ENCODE assay signal across 12 cellular contexts in the genomic region with DNA sequence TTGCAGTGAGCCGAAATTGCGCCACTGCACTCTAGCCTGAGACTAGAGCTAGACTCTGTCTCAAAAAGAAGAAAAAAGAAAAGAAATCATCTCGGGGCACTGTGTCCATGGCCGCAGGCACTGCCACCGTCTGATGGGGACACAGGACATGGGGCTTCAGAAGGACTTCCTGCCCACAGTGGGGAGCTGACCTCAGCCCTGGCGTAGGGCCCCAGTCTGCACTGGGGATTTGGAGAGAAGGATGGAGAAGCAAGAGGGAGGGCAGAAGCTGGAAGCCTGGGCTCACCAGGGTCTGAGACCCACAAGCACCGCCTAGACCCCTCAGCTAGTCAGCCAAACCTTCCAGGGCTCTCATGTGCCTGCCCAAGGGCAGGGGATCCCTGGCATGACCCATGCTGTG. TPM values are rescaled to one million over a fixed set of nuclear protein-coding genes. Genes with fewer than 3 reads are reported as not detected.
A peak's percentile ranks its signal among the peaks of the same experiment; 100 is the strongest.
DNase-seq lines count a peak whose midpoint lies in the region; ATAC-seq, FAIRE-seq and TF ChIP-seq lines count a peak whose summit lies in the region.
"Had no signal": no experiment of that assay in that cellular context is flagged by ENCODE, and none has a peak within 500 bp of the region (broad histone marks: within the 10 kb centered on the region; RNA-seq: fewer than 3 reads in every experiment).

No MANE protein-coding gene starts in this region.

- no peak overlapping the region for H3K23ac ChIP-seq in IMR-90 (ENCODE audit: low read depth, low read length)

- H2AK5ac ChIP-seq in IMR-90 (ENCODE audit: low read depth, low read length), result no peak overlapping the region

- H3K27ac Mint-ChIP-seq in type B pancreatic cell (no peak overlapping the region), Calu3 (ENCODE audit: unreplicated experiment) (no peak overlapping the region)
- H3K27ac Mint-ChIP-seq: CD14-positive monocyte; CD8-positive, alpha-beta T cell had no signal

- H4K5ac ChIP-seq in IMR-90 (ENCODE audit: low read depth, low read length), result no peak overlapping the region

- BruUV-seq in IMR-90 (replicated peaks; lab: Mats Ljungman, UMichigan), result no TSS peak
- no TSS peak for BruUV-seq in Calu3 (replicated peaks; lab: Mats Ljungman, UMichigan)
- no TSS peak for BruUV-seq in mammary epithelial cell (replicated peaks; lab: Mats Ljungman, UMichigan)

- no peak for TF ChIP-seq CTCF in IMR-90 (conservative IDR thresholded peaks at IDR 0.05; ENCODE audit: low read depth, low read length)
- no peak for TF ChIP-seq CTCF in kidney (IDR thresholded peaks at IDR 0.05; ENCODE audit: borderline replicate concordance, extremely low read depth, insufficient read depth)
- TF ChIP-seq CTCF in type B pancreatic cell (conservative IDR thresholded peaks at IDR 0.05), result no peak
- no peak for TF ChIP-seq CTCF in Calu3 (IDR thresholded peaks at IDR 0.05; ENCODE audit: unreplicated experiment)
- no peak for TF ChIP-seq CTCF in mammary epithelial cell (conservative IDR thresholded peaks at IDR 0.05 in 1 of 2, IDR thresholded peaks at IDR 0.05 in 1 of 2; ENCODE audit: extremely low read depth in 1 of 2, insufficient read depth in 1 of 2, low read depth in 1 of 2, low read length in 2 of 2)

- H4K91ac ChIP-seq in IMR-90 (ENCODE audit: insufficient read depth, low read depth, low read length), result no peak overlapping the region

- no peaks in the 10 kb centered on the region for H3K79me1 ChIP-seq in IMR-90 (ENCODE audit: low read depth in 1 of 2, low read length in 2 of 2)

- no peak overlapping the region for H2BK120ac ChIP-seq in IMR-90 (ENCODE audit: low read depth, low read length)

- no peaks in the 10 kb centered on the region for H3K36me3 Mint-ChIP-seq in type B pancreatic cell
- no peaks in the 10 kb centered on the region for H3K36me3 Mint-ChIP-seq in Calu3 (ENCODE audit: insufficient read depth, unreplicated experiment)
- H3K36me3 Mint-ChIP-seq: CD14-positive monocyte; CD8-positive, alpha-beta T cell had no signal

- H2AFZ ChIP-seq in IMR-90 (replicated peaks; ENCODE audit: low read length, poor library complexity), result peak overlapping the region; percentile 32
- H2AFZ ChIP-seq in mammary epithelial cell (ENCODE audit: low read depth, low read length), result no peak overlapping the region

- no peak overlapping the region for H3K4me3 Mint-ChIP-seq in type B pancreatic cell
- no peak overlapping the region for H3K4me3 Mint-ChIP-seq in Calu3 (ENCODE audit: low read depth, unreplicated experiment)
- H3K4me3 Mint-ChIP-seq: CD8-positive, alpha-beta T cell had no signal

- H3K56ac ChIP-seq in IMR-90 (ENCODE audit: extremely low read depth, insufficient read depth, low read length), result no peak overlapping the region

- DNase-seq in IMR-90 (no peak), kidney (peak; percentile 43), mesenteric fat pad (ENCODE audit: low spot score) (peak; percentile 82), type B pancreatic cell (ENCODE audit: extremely low spot score, unreplicated experiment) (peak; percentile 55), OCI-M1 (lab: John Stamatoyannopoulos, UW) (no peak), Calu3 (no peak), mammary epithelial cell (no peak)

- no peaks in the 10 kb centered on the region for H4K20me1 ChIP-seq in IMR-90 (ENCODE audit: insufficient read depth, low read length)
- H4K20me1 ChIP-seq in mammary epithelial cell (ENCODE audit: insufficient read depth, low read length), result no peaks in the 10 kb centered on the region

- no peak for TF ChIP-seq POLR2A in IMR-90 (IDR thresholded peaks at IDR 0.05; ENCODE audit: low read depth, low read length)

- 91% methylated on average over 3 of the region's 7 CpGs; no CpG with 5 or more reads in 1 of the 2 experiments for WGBS in IMR-90 (ENCODE audit: extremely low coverage in 2 of 2, insufficient read length in 1 of 2), 2 experiments
- WGBS in mammary epithelial cell (ENCODE audit: low coverage, missing lambda C conversion rate), result 97% methylated on average over 4 of the region's 7 CpGs

- H3K27ac ChIP-seq in IMR-90 (ENCODE audit: insufficient read depth, low read length) (no peak overlapping the region), kidney (ENCODE audit: low read depth in 2 of 2, low read length in 2 of 2) (no peak overlapping the region), mammary epithelial cell (ENCODE audit: insufficient read depth, low read depth, low read length) (no peak overlapping the region)

- no peak for TF ChIP-seq RAD21 in IMR-90 (IDR thresholded peaks at IDR 0.05; ENCODE audit: low read length)

- H3K9ac ChIP-seq in IMR-90 (ENCODE audit: low read depth, low read length), result no peak overlapping the region
- H3K9ac ChIP-seq in kidney (ENCODE audit: low read length in 2 of 2), result no peak overlapping the region
- no peak overlapping the region for H3K9ac ChIP-seq in mammary epithelial cell (ENCODE audit: insufficient read depth, low read length)

- H3K27me3 ChIP-seq in IMR-90 (ENCODE audit: control insufficient read depth, insufficient read depth, low read length) (peaks cover 7% of the 10 kb centered on the region), mammary epithelial cell (ENCODE audit: insufficient read depth, low read length) (no peaks in the 10 kb centered on the region)

- H3K4me1 ChIP-seq in IMR-90 (ENCODE audit: control insufficient read depth, insufficient read depth, low read length), result peaks cover 5% of the 10 kb centered on the region; the same call in 1 of the 2 replicates
- H3K4me1 ChIP-seq in kidney (ENCODE audit: control insufficient read depth in 1 of 2, insufficient read depth in 1 of 2, low read depth in 1 of 2, low read length in 2 of 2), result peaks cover 0 to 10% of the 10 kb centered on the region in 2 donors
- peaks cover 13% of the 10 kb centered on the region for H3K4me1 ChIP-seq in mammary epithelial cell (ENCODE audit: insufficient read depth, low read length)
- H3K4me1 ChIP-seq: HAP-1 had no signal

- H3K27me3 Mint-ChIP-seq in type B pancreatic cell (peaks cover 4% of the 10 kb centered on the region), Calu3 (ENCODE audit: unreplicated experiment) (peaks cover 53% of the 10 kb centered on the region)

- no peak overlapping the region for H2BK20ac ChIP-seq in IMR-90 (ENCODE audit: low read depth, low read length)

- intact Hi-C loops in IMR-90 (cut with micrococcal nuclease) (no loop called here), kidney (cut with DNase I) (no loop called here), Calu3 (cut with micrococcal nuclease; ENCODE audit: unreplicated experiment) (no loop called here), mammary epithelial cell (cut with micrococcal nuclease) (loop anchor here (10.0 kb wide), 1 partner anchor 353 kb away; no protein-coding TSS in a partner anchor)

- H3K9me3 ChIP-seq in IMR-90 (ENCODE audit: control insufficient read depth, insufficient read depth, low read length) (no peaks in the 10 kb centered on the region), kidney (ENCODE audit: control insufficient read depth in 1 of 2, low read length in 2 of 2) (no peaks in the 10 kb centered on the region), mammary epithelial cell (replicated peaks; ENCODE audit: insufficient read depth, low read length) (no peaks in the 10 kb centered on the region)
- H3K9me3 ChIP-seq: HAP-1 had no signal

- H3K14ac ChIP-seq in IMR-90 (replicated peaks; ENCODE audit: low read depth, low read length), result no peak overlapping the region

- H2BK5ac ChIP-seq in IMR-90 (ENCODE audit: low read depth, low read length, poor library complexity, severe bottlenecking), result no peak overlapping the region

- no peak overlapping the region for H3K4me3 ChIP-seq in IMR-90 (ENCODE audit: insufficient read depth, low read depth, low read length)
- H3K4me3 ChIP-seq in kidney (ENCODE audit: low read length in 2 of 2), result no peak overlapping the region
- no peak overlapping the region for H3K4me3 ChIP-seq in mammary epithelial cell (replicated peaks in 1 of 3; ENCODE audit: insufficient read depth in 1 of 3, low read depth in 2 of 3, low read length in 3 of 3)
- H3K4me3 ChIP-seq: HAP-1 had no signal

- H2BK15ac ChIP-seq in IMR-90 (ENCODE audit: low read depth, low read length), result no peak overlapping the region

- no peak overlapping the region for H3K4ac ChIP-seq in IMR-90 (ENCODE audit: low read depth, low read length)

- no peaks in the 10 kb centered on the region for H3K36me3 ChIP-seq in IMR-90 (ENCODE audit: control insufficient read depth, insufficient read depth, low read length)
- no peaks in the 10 kb centered on the region for H3K36me3 ChIP-seq in kidney (ENCODE audit: control insufficient read depth in 1 of 2, insufficient read depth in 2 of 2, low read length in 2 of 2)
- no peaks in the 10 kb centered on the region for H3K36me3 ChIP-seq in mammary epithelial cell (ENCODE audit: insufficient read depth, low read length)
- H3K36me3 ChIP-seq: HAP-1 had no signal

- no peak for ATAC-seq in IMR-90 (ENCODE audit: low read depth)

- H3K9me3 Mint-ChIP-seq in type B pancreatic cell (no peaks in the 10 kb centered on the region), Calu3 (ENCODE audit: low read depth, unreplicated experiment) (no peaks in the 10 kb centered on the region)
- H3K9me3 Mint-ChIP-seq: CD8-positive, alpha-beta T cell had no signal

- H3K79me2 ChIP-seq in mammary epithelial cell (ENCODE audit: insufficient read depth, low read length), result no peaks in the 10 kb centered on the region

- FAIRE-seq in kidney (lab: Jason Lieb, UNC), result no peak
- FAIRE-seq: A204.1, HTR-8/SVneo had no signal

- peaks cover 4% of the 10 kb centered on the region; the same call in 1 of the 2 replicates for H3K9me1 ChIP-seq in IMR-90 (ENCODE audit: insufficient read depth, low read length)

- dilution Hi-C loops in IMR-90 (cut with HindIII; ENCODE audit: low sequenced_read_pairs, unreplicated experiment), result no loop called here
- dilution Hi-C loops in mammary epithelial cell (cut with HindIII; ENCODE audit: low sequenced_read_pairs), result no loop called here

- H2AK9ac ChIP-seq in IMR-90 (replicated peaks; ENCODE audit: low read depth, low read length, poor library complexity), result peak overlapping the region; percentile 42

- POLR2A ChIA-PET in IMR-90 (lab: Charles Lee; ENCODE audit: unreplicated experiment), result no interaction called here

- CTCF ChIA-PET in IMR-90 (lab: Yijun Ruan, JAX), result interaction anchor here (0.7 to 1.7 kb wide), 3 partner anchors 22 to 251 kb away, joined by 3 to 4 read pairs (median 3); no protein-coding TSS in a partner anchor
- CTCF ChIA-PET in Calu3 (lab: Charles Lee), result interaction anchor here (0.9 to 1.6 kb wide), 5 partner anchors 9 to 252 kb away, joined by 3 to 7 read pairs (median 3); no protein-coding TSS in a partner anchor
- CTCF ChIA-PET in mammary epithelial cell (lab: Charles Lee; ENCODE audit: low non-redundant PET), result interaction anchor here (0.6 kb wide), 1 partner anchor 563 kb away, joined by 3 read pairs; no protein-coding TSS in a partner anchor

- H3K4me1 Mint-ChIP-seq in type B pancreatic cell (ENCODE audit: unreplicated experiment) (no peaks in the 10 kb centered on the region), Calu3 (ENCODE audit: low read depth, unreplicated experiment) (no peaks in the 10 kb centered on the region)

- H4K8ac ChIP-seq in IMR-90 (ENCODE audit: low read depth in 2 of 2, low read length in 2 of 2), result no peak overlapping the region

- H3K4me2 ChIP-seq in IMR-90 (ENCODE audit: low read depth, low read length), result no peak overlapping the region
- H3K4me2 ChIP-seq in mammary epithelial cell (ENCODE audit: insufficient read depth, low read depth, low read length), result no peak overlapping the region

- no peak overlapping the region for H3K18ac ChIP-seq in IMR-90 (ENCODE audit: low read depth, low read length)

- in situ Hi-C loops in IMR-90 (cut with MboI; ENCODE audit: low sequenced_read_pairs), result no loop called here
- in situ Hi-C loops in mammary epithelial cell (cut with MboI; ENCODE audit: low sequenced_read_pairs in 2 of 2), result no loop called here

RNA-seq across cellular contexts. Expression of a gene that starts 4.1 kb away (rescaled TPM):
- total RNA-seq in IMR-90 (2012; rRNA removed) (4.7 and 5.0 TPM in 2 replicates), kidney (4.6 TPM), mesenteric fat pad (0.87 TPM), type B pancreatic cell (ENCODE audit: low replicate concordance) (0.76 and 6.8 TPM in 2 replicates), Calu3 (2022) (0.12 TPM in 1 of 2 replicates, not detected in the other), mammary epithelial cell (1 to 10 TPM in 1 of 2 donors, not detected in 1; 7.2 TPM)
- polyA plus RNA-seq in IMR-90 (2012; rRNA removed) (7.5 and 8.5 TPM in 2 replicates), kidney (ENCODE audit: insufficient read depth, low read depth, low replicate concordance) (12.0 TPM), mammary epithelial cell (0.28 TPM)
- 5.0 and 8.3 TPM in 2 replicates for polyA plus RNA-seq in IMR-90 (2012; cell fraction: cytosol; rRNA removed)
- polyA plus RNA-seq in IMR-90 (2012; cell fraction: nucleus; rRNA removed; ENCODE audit: low replicate concordance), result 9.2 and 23.8 TPM in 2 replicates
- not detected for polyA minus RNA-seq in mammary epithelial cell
- polyA plus RNA-seq: CD14-positive monocyte had no signal

Comparison
In these comparisons a context has a peak if more than half of its experiments do, and no peak if none do; other contexts are left out.
1. DNase-seq: peak in kidney (single experiment), mesenteric fat pad (single experiment) and type B pancreatic cell (single experiment); none in IMR-90 (single experiment), OCI-M1 (single experiment), Calu3 (single experiment) and mammary epithelial cell (single experiment).